19 cellular contexts compared by ENCODE assay signal in genomic region chr1:183619719-183620118, GRCh38. TPM values are rescaled to one million over a fixed set of nuclear protein-coding genes. Genes with fewer than 3 reads are reported as not detected.
"Had no signal": no experiment of that assay in that cellular context is flagged by ENCODE, and none has a peak within 500 bp of the region (broad histone marks: within the 10 kb centered on the region; RNA-seq: fewer than 3 reads in every experiment).

No MANE protein-coding gene starts in this region.

- H3K9me3 Mint-ChIP-seq: activated CD4-positive, alpha-beta T cell treated with anti-CD3 and anti-CD28 coated beads, Interleukin-2, amount 10 ng/mL, durations not matched to agents 24 days and 14 days; activated T-cell treated with anti-CD3 and anti-CD28 coated beads, Interleukin-2, amount 50 U/mL, for 72 hours; dendritic cell treated with granulocyte-macrophage colony-stimulating factor and Interleukin-4, amounts not matched to agents 40 ng/mL and 50 ng/mL, for 4 days; immature natural killer cell; stimulated activated naive CD8-positive, alpha-beta T cell treated with anti-CD3 and anti-CD28 coated beads, Interleukin-15, Interleukin-2, amounts not matched to agents 100 ng/mL and 50 ng/mL, for 24 hours; T-helper 1 cell treated with Interleukin-12 subunit alpha and Interleukin-12 subunit beta and Interleukin-4 antibody, amounts not matched to agents 30 μg/mL and 1 μg/mL, for 36 hours had no signal

- FAIRE-seq: frontal cortex, pancreas had no signal

- H3K36me3 ChIP-seq: pancreas had no signal

- ATAC-seq: activated T-cell treated with anti-CD3 and anti-CD28 coated beads, Interleukin-2, amount 50 U/mL, for 72 hours; heart left ventricle; left cardiac atrium; pancreas; sciatic nerve; upper lobe of right lung had no signal

- H3K9me3 ChIP-seq: heart left ventricle, pancreas, upper lobe of right lung had no signal

- DNase-seq: activated CD4-positive, alpha-beta T cell treated with anti-CD3 and anti-CD28 coated beads, Interleukin-2, amount 10 ng/mL, durations not matched to agents 24 days and 14 days; activated CD8-positive, alpha-beta memory T cell treated with anti-CD3 and anti-CD28 coated beads, Interleukin-2, amount 50 U/mL, for 48 hours; activated gamma-delta T cell; activated T-cell treated with anti-CD3 and anti-CD28 coated beads, Interleukin-2, amount 50 U/mL, for 72 hours; aorta; effector memory CD4-positive, alpha-beta T cell; heart left ventricle; immature natural killer cell; left cardiac atrium; midbrain; pancreas; upper lobe of right lung had no signal

- H3K27ac ChIP-seq: heart left ventricle, pancreas, upper lobe of right lung had no signal

- H3K27me3 ChIP-seq: heart left ventricle, pancreas, upper lobe of right lung had no signal

- H3K27ac Mint-ChIP-seq: activated CD4-positive, alpha-beta T cell treated with anti-CD3 and anti-CD28 coated beads, Interleukin-2, amount 10 ng/mL, durations not matched to agents 24 days and 14 days; stimulated activated naive CD8-positive, alpha-beta T cell treated with anti-CD3 and anti-CD28 coated beads, Interleukin-15, Interleukin-2, amounts not matched to agents 100 ng/mL and 50 ng/mL, for 24 hours; T-helper 1 cell treated with Interleukin-12 subunit alpha and Interleukin-12 subunit beta and Interleukin-4 antibody, amounts not matched to agents 30 μg/mL and 1 μg/mL, for 36 hours had no signal

- H3K4me3 ChIP-seq: heart left ventricle, lung, pancreas, upper lobe of right lung had no signal

- H3K4me3 Mint-ChIP-seq: activated CD4-positive, alpha-beta T cell treated with anti-CD3 and anti-CD28 coated beads, Interleukin-2, amount 10 ng/mL, durations not matched to agents 24 days and 14 days; activated T-cell treated with anti-CD3 and anti-CD28 coated beads, Interleukin-2, amount 50 U/mL, for 72 hours; dendritic cell treated with granulocyte-macrophage colony-stimulating factor and Interleukin-4, amounts not matched to agents 40 ng/mL and 50 ng/mL, for 4 days; immature natural killer cell; stimulated activated naive CD8-positive, alpha-beta T cell treated with anti-CD3 and anti-CD28 coated beads, Interleukin-15, Interleukin-2, amounts not matched to agents 100 ng/mL and 50 ng/mL, for 24 hours; T-helper 1 cell treated with Interleukin-12 subunit alpha and Interleukin-12 subunit beta and Interleukin-4 antibody, amounts not matched to agents 30 μg/mL and 1 μg/mL, for 36 hours had no signal

- H3K27me3 Mint-ChIP-seq: activated CD4-positive, alpha-beta T cell treated with anti-CD3 and anti-CD28 coated beads, Interleukin-2, amount 10 ng/mL, durations not matched to agents 24 days and 14 days; dendritic cell treated with granulocyte-macrophage colony-stimulating factor and Interleukin-4, amounts not matched to agents 40 ng/mL and 50 ng/mL, for 4 days; stimulated activated naive CD8-positive, alpha-beta T cell treated with anti-CD3 and anti-CD28 coated beads, Interleukin-15, Interleukin-2, amounts not matched to agents 100 ng/mL and 50 ng/mL, for 24 hours had no signal

RNA-seq across cellular contexts. Expression of gene APOBEC4, which starts 33.4 kb away (rescaled TPM):
- polyA plus RNA-seq: aorta, fibroblast of lung, immature natural killer cell had no signal
